ENCODE assay signal across 8 cellular contexts in the genomic region with DNA sequence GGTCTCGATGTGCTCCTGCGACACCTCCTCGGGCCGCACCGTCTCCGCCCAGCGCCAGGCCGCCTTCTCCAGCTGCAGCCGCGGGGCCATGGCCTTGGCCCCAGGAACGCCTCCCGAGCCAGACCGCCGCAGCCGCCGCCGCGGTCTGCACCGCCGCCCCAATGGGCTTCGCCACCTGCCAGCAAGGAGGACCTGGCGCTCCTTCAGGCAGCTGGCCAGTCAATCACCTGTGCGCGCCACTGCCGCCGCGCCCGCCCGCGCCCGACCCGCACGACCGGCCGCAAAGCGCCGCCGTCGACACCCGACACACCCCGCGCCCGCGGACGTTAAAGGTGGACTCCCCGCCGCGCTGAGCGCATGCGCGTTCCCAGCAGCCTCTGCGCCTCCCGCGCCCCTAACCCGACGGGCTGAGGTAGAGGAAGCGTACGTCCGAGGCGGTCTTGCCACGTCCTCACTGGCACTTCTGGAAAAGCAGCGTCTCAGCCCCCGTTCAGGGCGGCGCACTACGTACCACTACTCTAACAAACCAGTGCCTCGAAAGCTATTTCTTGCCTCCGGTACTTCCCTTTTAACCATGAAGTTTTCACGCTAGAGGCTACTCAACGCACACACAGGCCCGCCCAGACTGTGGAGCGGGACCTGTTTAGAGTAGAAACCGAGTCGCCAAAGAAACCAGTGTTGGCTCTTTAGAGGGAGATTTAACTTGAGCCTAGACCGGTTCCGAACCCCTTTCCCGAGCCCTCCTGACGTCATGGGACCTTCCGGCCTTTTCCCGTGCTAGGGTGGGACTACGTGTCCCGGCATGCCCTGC. TPM values are rescaled to one million over a fixed set of nuclear protein-coding genes. Genes with fewer than 3 reads are reported as not detected.
DNase-seq lines count a peak whose midpoint lies in the region; ATAC-seq and TF ChIP-seq lines count a peak whose summit lies in the region.

Gene USP48 (minus strand): TSS at position 282 of the 811 bp plus-strand sequence. CDS start 192 bp downstream, at position 90.

- H3K27me3 ChIP-seq in rectal smooth muscle tissue (ENCODE audit: control insufficient read depth, insufficient read depth, low read length) = no peaks in the 10 kb centered on the region
- no peaks in the 10 kb centered on the region for H3K27me3 ChIP-seq in vagina

- H3K4me1 ChIP-seq in rectal smooth muscle tissue (ENCODE audit: control insufficient read depth, insufficient read depth, low read length) (peaks cover 6% of the 10 kb centered on the region), vagina (peaks cover 29% of the 10 kb centered on the region)

- peak within 1 kb of the TSS; percentile 100 for H3K9ac ChIP-seq in rectal smooth muscle tissue (ENCODE audit: low read length)

- in situ Hi-C loops in astrocyte of the cerebellum (cut with HindIII; ENCODE audit: low sequenced_read_pairs) = loop anchor here (5.0 kb wide), 1 partner anchor 69 kb away; no protein-coding TSS in a partner anchor

- DNase-seq in NCI-H2081 (lab: John Stamatoyannopoulos, UW) = peak; percentile 93 to 96
- DNase-seq in T-helper 9 cell = peak; percentile 92
- DNase-seq in astrocyte of the cerebellum (ENCODE audit: low read depth) = peak; percentile 93
- DNase-seq in hepatic stellate cell (ENCODE audit: low spot score) = peak; percentile 96
- DNase-seq in vagina (ENCODE audit: extremely low spot score in 2 of 2) = peak; percentile 97

- peak in 1 of 2 donors; percentile 82 for TF ChIP-seq POLR2A in vagina (IDR thresholded peaks at IDR 0.05)

- H3K36me3 ChIP-seq in rectal smooth muscle tissue (ENCODE audit: control insufficient read depth, insufficient read depth, low read length) (no peaks in the 10 kb centered on the region), vagina (no peaks in the 10 kb centered on the region)

- H3K9me3 ChIP-seq in vagina = no peaks in the 10 kb centered on the region

- TF ChIP-seq CTCF in astrocyte of the cerebellum (IDR thresholded peaks at IDR 0.05; ENCODE audit: low read depth, low read length, missing control alignments) (no peak), vagina (IDR thresholded peaks at IDR 0.05) (no peak)

- ATAC-seq in GM18517 (IDR thresholded peaks at IDR 0.05; ENCODE audit: unreplicated experiment) (peak; percentile 60), HG03039 (IDR thresholded peaks at IDR 0.05; ENCODE audit: unreplicated experiment) (peak; percentile 50)

- H3K4me3 ChIP-seq in astrocyte of the cerebellum (ENCODE audit: low read depth, low read length) = peak within 1 kb of the TSS; percentile 52
- H3K4me3 ChIP-seq in rectal smooth muscle tissue (ENCODE audit: low read length) = peak within 1 kb of the TSS; percentile 100
- H3K4me3 ChIP-seq in vagina = peak within 1 kb of the TSS; percentile 71 to 77

- H3K27ac ChIP-seq in rectal smooth muscle tissue (ENCODE audit: low read depth, low read length) (peak within 1 kb of the TSS; percentile 100), vagina (peak within 1 kb of the TSS; percentile 99)

- intact Hi-C loops in vagina (cut with DNase I) = no loop called here

RNA-seq across cellular contexts. Expression of gene USP48, which starts in this region (rescaled TPM):
- 67.5 TPM for total RNA-seq in vagina

Comparison
In these comparisons a context has a peak if more than half of its experiments do, and no peak if none do; other contexts are left out.
1. Peak in every context shown above with its lines: DNase-seq, ATAC-seq, H3K4me3 ChIP-seq and H3K27ac ChIP-seq.